In the genomic region with DNA sequence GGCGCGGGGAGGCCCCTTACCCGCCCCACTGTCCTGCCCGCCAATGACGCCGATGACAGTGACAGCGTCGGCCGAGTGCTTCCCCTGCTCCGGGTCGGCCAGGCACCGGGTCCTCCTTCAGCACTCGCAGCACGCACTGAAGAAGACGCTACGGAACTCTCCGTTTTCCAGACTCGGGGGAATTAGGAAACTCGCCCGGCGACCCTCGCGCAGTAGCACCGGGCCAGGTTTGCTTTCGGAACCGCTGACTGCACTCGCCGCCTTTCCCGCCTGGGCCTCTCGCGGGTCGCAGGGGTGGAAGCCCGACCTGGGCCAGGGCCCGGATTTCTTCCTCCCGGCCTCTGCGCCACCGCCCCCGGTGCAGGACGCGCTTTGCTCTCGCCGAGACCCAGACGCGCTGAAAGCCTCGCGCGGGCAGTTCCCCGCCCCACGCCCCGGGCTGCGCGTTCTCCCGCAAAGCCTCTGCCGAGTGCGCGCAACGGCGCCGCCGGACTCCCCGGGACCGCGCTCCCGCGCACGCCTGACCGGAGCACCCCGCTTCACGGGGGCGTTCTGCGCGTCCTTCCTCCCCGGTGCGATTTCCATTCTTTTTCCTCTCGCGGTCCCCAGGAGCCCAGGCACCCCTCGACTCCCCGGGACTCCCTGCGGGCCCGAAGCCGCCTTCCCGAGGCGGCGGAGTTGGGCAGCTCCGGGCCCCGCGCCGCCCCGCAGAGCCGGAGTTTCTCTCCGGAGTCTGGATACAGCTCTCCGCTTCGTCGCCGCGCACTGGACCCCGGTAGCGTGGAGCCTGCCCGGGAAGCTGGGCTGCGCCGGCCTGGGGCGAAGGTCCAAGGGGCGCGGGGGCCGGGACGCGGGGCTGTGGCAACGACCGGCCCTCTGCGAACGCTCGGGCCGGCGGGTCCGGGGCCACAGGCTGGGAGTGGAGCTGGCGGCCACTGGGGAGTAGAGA, we compare ENCODE assay signal across 9 cellular contexts. TPM values are rescaled to one million over a fixed set of nuclear protein-coding genes. Genes with fewer than 3 reads are reported as not detected.
DNase-seq lines count a peak whose midpoint lies in the region; TF ChIP-seq lines count a peak whose summit lies in the region.
"Not testable (repeated sequence)": the region's sequence is repeated elsewhere in the genome, so short reads cannot be mapped to it uniquely, and the experiment has no call there.
"Had no signal": no experiment of that assay in that cellular context is flagged by ENCODE, and none has a peak within 500 bp of the region (broad histone marks: within the 10 kb centered on the region; RNA-seq: fewer than 3 reads in every experiment).

No MANE protein-coding gene starts in this region.

- H3K27me3 ChIP-seq in HAP-1 (ENCODE audit: low read depth) (peaks cover 16% of the 10 kb centered on the region), dorsolateral prefrontal cortex (peaks cover 0 to 82% (median 43%) of the 10 kb centered on the region in 45 donors), iPS-20b (ENCODE audit: insufficient read depth, low read length) (peaks cover 95% of the 10 kb centered on the region), transverse colon (peaks cover 78% of the 10 kb centered on the region)

- H3K36me3 Mint-ChIP-seq in osteocyte (ENCODE audit: unreplicated experiment) = not testable (repeated sequence)

- in situ Hi-C loops in HAP-1 (cut with MboI; ENCODE audit: low sequenced_read_pairs); transverse colon (cut with MboI; ENCODE audit: low pct_ligation_motif_present in 1 of 4, low pct_unique_long_range_greater_than_20kb in 1 of 4, low sequenced_read_pairs in 3 of 4): not testable (repeated sequence)

- TF ChIP-seq POLR2A in transverse colon (IDR thresholded peaks at IDR 0.05) = not testable (repeated sequence)

- not testable (repeated sequence) for H3K9me3 ChIP-seq in HAP-1; iPS-20b (ENCODE audit: insufficient read depth, low read depth, low read length); transverse colon

- 4% methylated on average over 67 of the region's 116 CpGs; no CpG with 5 or more reads in 1 of the 2 donors for WGBS in transverse colon (ENCODE audit: low coverage in 1 of 2), 2 donors

- DNase-seq in GM12864 (ENCODE audit: low read depth); LNCaP clone FGC (ENCODE audit: low read depth); dorsolateral prefrontal cortex; osteocyte (ENCODE audit: extremely low spot score, unreplicated experiment); transverse colon: not testable (repeated sequence)
- DNase-seq in HAP-1 (ENCODE audit: low spot score in 2 of 2) = peak; percentile 29 to 70
- peak; percentile 71 for DNase-seq in activated CD8-positive, alpha-beta memory T cell treated with anti-CD3 and anti-CD28 coated beads, Interleukin-2, amount 50 U/mL, for 48 hours

- peak overlapping the region; percentile 65 for H3K4me3 Mint-ChIP-seq in osteocyte (ENCODE audit: unreplicated experiment)

- H3K9me3 Mint-ChIP-seq in osteocyte (ENCODE audit: unreplicated experiment) = not testable (repeated sequence)

- intact Hi-C loops in dorsolateral prefrontal cortex (cut with DNase I); transverse colon (cut with DNase I; ENCODE audit: low total_unique reads): not testable (repeated sequence)

- not testable (repeated sequence) for TF ChIP-seq CTCF in GM12864 (IDR thresholded peaks at IDR 0.05; ENCODE audit: low read depth, low read length, missing control alignments); LNCaP clone FGC (IDR thresholded peaks at IDR 0.05; ENCODE audit: control insufficient read depth, extremely low read depth, insufficient read depth); dorsolateral prefrontal cortex (IDR thresholded peaks at IDR 0.05 in 54 of 56, conservative IDR thresholded peaks at IDR 0.05 in 2 of 56; ENCODE audit: low read depth in 1 of 56, partially characterized antibody in 56 of 56); osteocyte (IDR thresholded peaks at IDR 0.05); transverse colon (IDR thresholded peaks at IDR 0.05)

- H3K4me1 ChIP-seq in HAP-1; iPS-20b (ENCODE audit: insufficient read depth, low read length): not testable (repeated sequence)
- peaks cover 0 to 38% (median 14%) of the 10 kb centered on the region in 4 donors for H3K4me1 ChIP-seq in transverse colon

- H3K27me3 Mint-ChIP-seq in osteocyte (ENCODE audit: unreplicated experiment) = peaks cover 23% of the 10 kb centered on the region

- H3K9ac ChIP-seq in iPS-20b (ENCODE audit: low read depth, low read length) = not testable (repeated sequence)

- not testable (repeated sequence) for H3K27ac ChIP-seq in dorsolateral prefrontal cortex; iPS-20b (ENCODE audit: low read length); transverse colon

- not testable (repeated sequence) for H3K36me3 ChIP-seq in HAP-1 (replicated peaks); iPS-20b (ENCODE audit: insufficient read depth, low read depth, low read length); transverse colon

- not testable (repeated sequence) for TF ChIP-seq EP300 in transverse colon (IDR thresholded peaks at IDR 0.05; ENCODE audit: low read depth)

- H3K27ac Mint-ChIP-seq in osteocyte (ENCODE audit: unreplicated experiment) = not testable (repeated sequence)

- H3K4me1 Mint-ChIP-seq in osteocyte (ENCODE audit: unreplicated experiment) = not testable (repeated sequence)

- peak overlapping the region; percentile 45 for H3K4me3 ChIP-seq in GM12864 (ENCODE audit: low read depth, low read length)
- peak overlapping the region; percentile 41 for H3K4me3 ChIP-seq in HAP-1
- H3K4me3 ChIP-seq in LNCaP clone FGC (ENCODE audit: low read depth, low read length) = peak overlapping the region; percentile 38
- H3K4me3 ChIP-seq in dorsolateral prefrontal cortex = peak overlapping the region in 55 of 59 donors; percentile 19 to 68 (median 47)
- peak overlapping the region; percentile 47; the same call in 1 of the 2 replicates for H3K4me3 ChIP-seq in iPS-20b (ENCODE audit: low read length)
- H3K4me3 ChIP-seq in transverse colon = peak overlapping the region in 3 of 4 donors; percentile 18 to 56 (median 35)

RNA-seq across cellular contexts. Expression of gene FOXD4L1, which starts 4.9 kb away (rescaled TPM):
- total RNA-seq in dorsolateral prefrontal cortex (1 to 10 TPM in 19 of 120 experiments, under 1 TPM in 84, not detected in 17; 0.18 to 1.7 (median 0.68) TPM), osteocyte (0.18 and 0.21 TPM in 2 replicates), transverse colon (under 1 TPM in 1 of 4 donors, not detected in 3; 0.16 TPM)
- total RNA-seq: vagina had no signal
